In the genomic region with DNA sequence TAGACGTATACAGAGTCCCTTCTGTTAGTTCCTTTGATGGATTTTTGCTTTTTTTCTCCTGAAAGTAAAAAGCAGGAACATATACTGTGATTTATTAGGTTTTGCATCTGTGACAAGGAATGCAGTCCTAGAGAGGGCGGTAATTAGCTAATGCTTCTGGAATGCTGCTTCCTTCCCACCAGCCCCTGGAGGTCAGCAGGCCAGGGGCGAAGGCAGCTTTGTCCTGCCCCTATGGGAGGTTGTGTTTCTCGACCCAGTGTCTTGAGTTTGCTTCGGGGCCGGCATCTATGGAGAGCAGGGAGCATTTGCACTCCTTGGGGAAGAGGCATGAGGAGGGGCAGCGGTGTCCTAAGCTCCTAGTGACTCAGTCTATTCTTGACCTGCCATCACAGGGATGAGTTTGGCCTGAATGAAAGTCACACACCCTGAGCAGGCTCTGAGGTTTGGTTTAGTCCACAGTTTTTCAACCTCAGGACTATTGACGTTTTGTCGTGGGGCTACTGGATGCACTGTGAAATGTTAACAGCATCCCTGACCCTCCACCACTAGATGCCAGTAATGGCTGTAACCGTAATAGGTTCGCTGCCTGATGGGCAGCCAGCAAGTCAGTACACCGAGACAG, we compare ENCODE assay signal across 10 cellular contexts.
DNase-seq lines count a peak whose midpoint lies in the region; ATAC-seq and TF ChIP-seq lines count a peak whose summit lies in the region.
"Had no signal": no experiment of that assay in that cellular context is flagged by ENCODE, and none has a peak within 500 bp of the region (broad histone marks: within the 10 kb centered on the region; RNA-seq: fewer than 3 reads in every experiment).

No MANE protein-coding gene starts in this region.

- peak; percentile 44 for ATAC-seq in left lung
- ATAC-seq in HG02642 (IDR thresholded peaks at IDR 0.05; ENCODE audit: poor library complexity, unreplicated experiment): no peak
- ATAC-seq: gastroesophageal sphincter had no signal

- H3K27me3 ChIP-seq in AG04450 (ENCODE audit: control insufficient read depth, insufficient read depth, low read length) (no peaks in the 10 kb centered on the region), left lung (no peaks in the 10 kb centered on the region)

- H3K4me3 ChIP-seq in AG04450 (ENCODE audit: low read depth, low read length): no peak overlapping the region
- no peak overlapping the region for H3K4me3 ChIP-seq in left lung
- H3K4me3 ChIP-seq: gastroesophageal sphincter had no signal

- no peak for TF ChIP-seq EP300 in Ishikawa (IDR thresholded peaks at IDR 0.05; ENCODE audit: borderline replicate concordance)

- H3K4me1 ChIP-seq in left lung: peaks cover 16 to 20% of the 10 kb centered on the region in 2 donors
- H3K4me1 ChIP-seq: gastroesophageal sphincter had no signal

- TF ChIP-seq CTCF in AG04450 (IDR thresholded peaks at IDR 0.05; ENCODE audit: low read depth, low read length) (peak; percentile 24; the same call in 1 of the 2 replicates), left lung (IDR thresholded peaks at IDR 0.05) (no peak)

- no peak for TF ChIP-seq RAD21 in Ishikawa (IDR thresholded peaks at IDR 0.05; ENCODE audit: low read depth)

- DNase-seq in AG04450 (ENCODE audit: low read depth, low spot score) (peak; percentile 11), dermis blood vessel endothelial cell (peak; percentile 89), left lung (peak in 1 of 2 donors; percentile 50), retina (no peak), NCI-H345 treated with DMSO at 0.1 percent for 48 hours (lab: John Stamatoyannopoulos, UW; ENCODE audit: unreplicated experiment) (no peak)
- no peak for DNase-seq in stimulated activated CD4-positive, alpha-beta T cell treated with anti-CD3 and anti-CD28 coated beads, Interleukin-4, amount 100 ng/mL, for 24 hours
- DNase-seq: activated T-cell treated with anti-CD3 and anti-CD28 coated beads, Interleukin-2, amount 50 U/mL, for 1 hour had no signal

- CTCF ChIA-PET in AG04450 (lab: Charles Lee): interaction anchor here (1.0 to 4.5 kb wide), 8 partner anchors 8 to 459 kb away, joined by 3 to 53 read pairs (median 6); no protein-coding TSS in a partner anchor

- H3K36me3 ChIP-seq in left lung: no peaks in the 10 kb centered on the region
- H3K36me3 ChIP-seq: gastroesophageal sphincter had no signal

- H3K27ac ChIP-seq in AG04450 (ENCODE audit: low read depth, low read length): peak overlapping the region; percentile 70
- H3K27ac ChIP-seq in left lung: peak overlapping the region; percentile 49 to 64
- H3K27ac ChIP-seq: gastroesophageal sphincter had no signal

- POLR2A ChIA-PET in AG04450 (lab: Yijun Ruan, JAX): interaction anchor here (1.1 kb wide), 1 partner anchor 181 kb away, joined by 4 read pairs; no protein-coding TSS in a partner anchor

- no peaks in the 10 kb centered on the region for H3K9me3 ChIP-seq in AG04450 (ENCODE audit: control insufficient read depth, insufficient read depth, low read length)
- no peaks in the 10 kb centered on the region for H3K9me3 ChIP-seq in left lung
- H3K9me3 ChIP-seq: gastroesophageal sphincter had no signal

- intact Hi-C loops in left lung (cut with DNase I): no loop called here

TF ChIP-seq in Ishikawa, 13 proteins besides CTCF, POLR2A, EP300 and RAD21:
- TF ChIP-seq FOXM1 (IDR thresholded peaks at IDR 0.05; ENCODE audit: borderline replicate concordance, low read depth) (no peak), TEAD4 (IDR thresholded peaks at IDR 0.05) (peak; percentile 73)
- TF ChIP-seq, protein P1, sequence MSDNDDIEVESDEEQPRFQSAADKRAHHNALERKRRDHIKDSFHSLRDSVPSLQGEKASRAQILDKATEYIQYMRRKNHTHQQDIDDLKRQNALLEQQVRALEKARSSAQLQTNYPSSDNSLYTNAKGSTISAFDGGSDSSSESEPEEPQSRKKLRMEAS (IDR thresholded peaks at IDR 0.05): 0 out of 2 replicates have a peak, but pooled peaks have one; percentile 17
- TF ChIP-seq, protein P2, sequence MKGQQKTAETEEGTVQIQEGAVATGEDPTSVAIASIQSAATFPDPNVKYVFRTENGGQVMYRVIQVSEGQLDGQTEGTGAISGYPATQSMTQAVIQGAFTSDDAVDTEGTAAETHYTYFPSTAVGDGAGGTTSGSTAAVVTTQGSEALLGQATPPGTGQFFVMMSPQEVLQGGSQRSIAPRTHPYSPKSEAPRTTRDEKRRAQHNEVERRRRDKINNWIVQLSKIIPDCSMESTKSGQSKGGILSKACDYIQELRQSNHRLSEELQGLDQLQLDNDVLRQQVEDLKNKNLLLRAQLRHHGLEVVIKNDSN (IDR thresholded peaks at IDR 0.05): no peak

Comparison
In these comparisons a context has a peak if more than half of its experiments do, and no peak if none do; other contexts are left out.
1. DNase-seq: peak in AG04450 (single experiment) and dermis blood vessel endothelial cell (single experiment); none in stimulated activated CD4-positive, alpha-beta T cell treated with anti-CD3 and anti-CD28 coated beads, Interleukin-4, amount 100 ng/mL, for 24 hours (single experiment), retina (single experiment) and NCI-H345 treated with DMSO at 0.1 percent for 48 hours (single experiment).